ENCODE assay signal across 27 cellular contexts in genomic region chr7:152618427-152618826, GRCh38.
"Had no signal": no experiment of that assay in that cellular context is flagged by ENCODE, and none has a peak within 500 bp of the region (broad histone marks: within the 10 kb centered on the region; RNA-seq: fewer than 3 reads in every experiment).

No MANE protein-coding gene starts in this region.

- FAIRE-seq: urothelium cell line had no signal

- H3K36me3 ChIP-seq: stomach, suprapubic skin, thoracic aorta, thyroid gland, tibial artery, tibial nerve, transverse colon, upper lobe of left lung, upper lobe of right lung, uterus, vagina had no signal

- H3K27ac ChIP-seq: stomach, suprapubic skin, thoracic aorta, thyroid gland, tibial artery, tibial nerve, transverse colon, upper lobe of left lung, upper lobe of right lung, uterus, vagina had no signal

- H3K9me3 ChIP-seq: stomach, suprapubic skin, testis, thoracic aorta, thyroid gland, tibial artery, tibial nerve, transverse colon, upper lobe of left lung, upper lobe of right lung, uterus, vagina had no signal

- H3K4me3 ChIP-seq: stomach, suprapubic skin, testis, thoracic aorta, thyroid gland, tibial artery, tibial nerve, transverse colon, upper lobe of left lung, upper lobe of right lung, uterus, vagina had no signal

- H3K27me3 ChIP-seq: stomach, suprapubic skin, testis, thyroid gland, tibial artery, tibial nerve, transverse colon, upper lobe of left lung, upper lobe of right lung, uterus, vagina had no signal

- ATAC-seq: stimulated activated effector memory CD8-positive, alpha-beta T cell treated with anti-CD3 and anti-CD28 coated beads, Interleukin-12 subunit alpha, Interleukin-12 subunit beta, amount 100 ng/mL, for 72 hours; stimulated activated memory B cell treated with anti-CD40 and anti-IgM and Interleukin-4, amounts not matched to agents 10 μg/mL and 1 μg/mL and 100 μg/mL, for 72 hours; stimulated activated naive B cell treated with anti-CD40 and anti-IgM and Interleukin-4, amounts not matched to agents 10 μg/mL and 1 μg/mL and 100 μg/mL, for 72 hours; stimulated activated naive CD8-positive, alpha-beta T cell treated with anti-CD3 and anti-CD28 coated beads, Interleukin-15, amount 100 ng/mL, for 72 hours; stimulated activated naive CD8-positive, alpha-beta T cell treated with anti-CD3 and anti-CD28 coated beads, Interleukin-15, Interleukin-2, amounts not matched to agents 100 U/mL and 50 U/mL, for 24 hours; upper lobe of right lung had no signal

- H3K4me1 ChIP-seq: thyroid gland, transverse colon, upper lobe of left lung, upper lobe of right lung, uterus, vagina had no signal

- DNase-seq: stimulated activated CD4-positive, alpha-beta T cell treated with anti-CD3 and anti-CD28 coated beads, Interleukin-2, amount 100 ng/mL, for 48 hours; stimulated activated CD4-positive, alpha-beta T cell treated with anti-CD3 and anti-CD28 coated beads, Interleukin-4, amount 100 ng/mL, for 1 hour; stimulated activated CD4-positive, alpha-beta T cell treated with anti-CD3 and anti-CD28 coated beads, Interleukin-4, amount 100 ng/mL, for 24 hours; stimulated activated CD4-positive, alpha-beta T cell treated with anti-CD3 and anti-CD28 coated beads, Interleukin-4, amount 100 ng/mL, for 4 hours; stimulated activated CD8-positive, alpha-beta memory T cell treated with anti-CD3 and anti-CD28 coated beads, Interleukin-4, amount 100 ng/mL, for 48 hours; stimulated activated naive B cell treated with anti-CD40 and anti-IgM and Interleukin-4, amounts not matched to agents 10 μg/mL and 1 μg/mL and 100 μg/mL, for 72 hours; stimulated activated naive CD4-positive, alpha-beta T cell; stimulated activated naive CD4-positive, alpha-beta T cell treated with Interleukin-2 at 50 U/mL for 16 hours; stimulated activated naive CD8-positive, alpha-beta T cell treated with anti-CD3 and anti-CD28 coated beads, Interleukin-15, amount 100 ng/mL, for 72 hours; stimulated activated naive CD8-positive, alpha-beta T cell treated with anti-CD3 and anti-CD28 coated beads, Interleukin-15, Interleukin-2, amounts not matched to agents 100 U/mL and 50 U/mL, for 24 hours; stomach; substantia nigra; testis; thyroid gland; tibial artery; transverse colon; trophoblast cell; upper lobe of left lung; upper lobe of right lung; uterus had no signal
